Comparison of ENCODE assay signal across 14 cellular contexts in the genomic region with DNA sequence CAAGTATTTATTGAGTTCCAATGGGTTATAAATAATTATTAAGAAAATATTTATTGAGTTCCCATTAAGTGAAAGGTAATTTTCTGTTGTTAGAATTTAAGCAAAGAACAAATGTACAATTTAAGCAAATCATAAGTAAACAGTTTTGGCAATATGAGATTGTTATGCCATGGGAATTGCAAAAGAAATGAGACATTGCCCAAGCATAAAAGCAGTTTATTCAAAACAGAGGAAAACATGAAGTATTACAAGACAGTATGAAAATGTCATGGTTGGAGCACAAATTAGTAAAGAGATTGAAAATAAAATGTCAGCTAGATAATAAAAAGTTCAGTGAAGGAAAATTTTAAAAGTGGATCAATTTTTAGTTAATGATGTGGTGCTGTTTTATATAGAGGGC.
DNase-seq lines count a peak whose midpoint lies in the region; TF ChIP-seq lines count a peak whose summit lies in the region.
"Had no signal": no experiment of that assay in that cellular context is flagged by ENCODE, and none has a peak within 500 bp of the region (broad histone marks: within the 10 kb centered on the region; RNA-seq: fewer than 3 reads in every experiment).

No MANE protein-coding gene starts in this region.

- POLR2A ChIA-PET in A673 (lab: Charles Lee; ENCODE audit: low non-redundant PET), result no interaction called here

- no peaks in the 10 kb centered on the region for H3K27me3 ChIP-seq in adipocyte (replicated peaks; ENCODE audit: control insufficient read depth, insufficient read depth, low read length)
- H3K27me3 ChIP-seq in A673 (replicated peaks; ENCODE audit: insufficient read depth, low read depth, low read length, poor library complexity), result no peaks in the 10 kb centered on the region

- no peak for TF ChIP-seq CTCF in A673 (conservative IDR thresholded peaks at IDR 0.05; ENCODE audit: low read depth, low read length)

- peak; percentile 9 for DNase-seq in LHCN-M2 (ENCODE audit: low read depth)
- DNase-seq in adipocyte (ENCODE audit: low read depth), result peak; percentile 79
- peak; percentile 52 for DNase-seq in fibroblast of gingiva (ENCODE audit: low read depth)
- DNase-seq in activated naive CD4-positive, alpha-beta T cell (lab: John Stamatoyannopoulos, UW), result no peak
- DNase-seq in A673 (ENCODE audit: low spot score), result no peak
- DNase-seq in GOT3 (lab: John Stamatoyannopoulos, UW), result no peak
- DNase-seq: AML-193; Caco-2; CD4-positive, alpha-beta T cell; DMS153; DMS79; GDM1; H9 had no signal

- CTCF ChIA-PET in A673 (lab: Charles Lee), result no interaction called here

- BruUV-seq in A673 (replicated peaks; lab: Mats Ljungman, UMichigan), result no TSS peak

- H3K36me3 ChIP-seq in adipocyte (ENCODE audit: control insufficient read depth, insufficient read depth, low read length, severe bottlenecking) (no peaks in the 10 kb centered on the region), A673 (ENCODE audit: insufficient read depth, low read length, poor library complexity, severe bottlenecking) (no peaks in the 10 kb centered on the region)

- no peak overlapping the region for H3K27ac ChIP-seq in A673 (ENCODE audit: low read depth, low read length, poor library complexity, severe bottlenecking)
- H3K27ac ChIP-seq: C4-2B had no signal

- H3K9me3 ChIP-seq in adipocyte (ENCODE audit: control insufficient read depth, low read length) (no peaks in the 10 kb centered on the region), A673 (ENCODE audit: low read depth, low read length, poor library complexity, severe bottlenecking) (no peaks in the 10 kb centered on the region)
- H3K9me3 ChIP-seq: Caco-2 had no signal

- H3K4me1 ChIP-seq in adipocyte (ENCODE audit: control insufficient read depth, insufficient read depth, low read length) (peaks cover 9% of the 10 kb centered on the region), A673 (ENCODE audit: insufficient read depth, low read length, poor library complexity, severe bottlenecking) (no peaks in the 10 kb centered on the region)
- H3K4me1 ChIP-seq: Caco-2 had no signal

- no peak overlapping the region for H3K4me3 ChIP-seq in adipocyte (ENCODE audit: low read length)
- H3K4me3 ChIP-seq in A673 (ENCODE audit: low read depth, low read length, poor library complexity, severe bottlenecking), result no peak overlapping the region

- intact Hi-C loops in A673 (cut with micrococcal nuclease; ENCODE audit: unreplicated experiment), result no loop called here

- no peak overlapping the region for H3K9ac ChIP-seq in adipocyte (ENCODE audit: low read length)

Comparison
In these comparisons a context has a peak if more than half of its experiments do, and no peak if none do; other contexts are left out.
1. DNase-seq: peak in LHCN-M2 (single experiment), adipocyte (single experiment) and fibroblast of gingiva (single experiment); none in activated naive CD4-positive, alpha-beta T cell (0 of 4), A673 (single experiment) and GOT3 (single experiment).